In the genomic region with DNA sequence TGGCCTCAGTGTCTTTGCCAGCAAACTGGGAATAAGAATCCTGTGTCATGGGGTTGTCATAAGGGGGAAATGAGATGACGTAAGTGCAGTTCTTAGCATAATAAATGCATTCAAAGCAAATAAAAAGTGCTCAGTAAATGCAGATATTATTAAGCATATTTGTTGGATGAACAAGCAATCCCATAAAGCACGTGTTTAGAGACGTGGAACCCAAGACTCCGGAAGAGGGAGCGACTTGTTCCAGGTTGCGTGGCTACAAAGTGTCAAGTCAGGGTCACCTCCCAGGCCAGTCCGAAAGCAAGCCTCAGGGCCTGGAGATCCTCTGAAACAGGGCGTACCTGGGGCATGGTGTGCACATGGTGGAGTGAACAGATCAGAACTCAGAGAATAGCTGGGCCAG, we compare ENCODE assay signal across 13 cellular contexts. TPM values are rescaled to one million over a fixed set of nuclear protein-coding genes. Genes with fewer than 3 reads are reported as not detected.
DNase-seq lines count a peak whose midpoint lies in the region; ATAC-seq and TF ChIP-seq lines count a peak whose summit lies in the region.
"Had no signal": no experiment of that assay in that cellular context is flagged by ENCODE, and none has a peak within 500 bp of the region (broad histone marks: within the 10 kb centered on the region; RNA-seq: fewer than 3 reads in every experiment).

No MANE protein-coding gene starts in this region.

- H3K27ac ChIP-seq in SJCRH30 (peak overlapping the region; percentile 64; the same call in 1 of the 2 replicates), cingulate gyrus (ENCODE audit: low read depth, low read length) (peak overlapping the region; percentile 65), muscle layer of colon (ENCODE audit: low read depth, low read length) (peak overlapping the region; percentile 94), stomach smooth muscle (ENCODE audit: low read length) (peak overlapping the region; percentile 96), body of pancreas (no peak overlapping the region)

- H3K27me3 ChIP-seq in SJCRH30, result no peaks in the 10 kb centered on the region
- no peaks in the 10 kb centered on the region for H3K27me3 ChIP-seq in muscle layer of colon (ENCODE audit: control insufficient read depth in 1 of 2, insufficient read depth in 2 of 2, low read length in 2 of 2)
- H3K27me3 ChIP-seq in stomach smooth muscle (ENCODE audit: control insufficient read depth in 1 of 2, insufficient read depth in 2 of 2, low read length in 2 of 2), result peaks cover 0 to 2% of the 10 kb centered on the region in 2 donors
- no peaks in the 10 kb centered on the region for H3K27me3 ChIP-seq in body of pancreas

- peaks cover 67% of the 10 kb centered on the region for H3K4me1 ChIP-seq in SJCRH30
- peaks cover 52% of the 10 kb centered on the region for H3K4me1 ChIP-seq in muscle layer of colon (ENCODE audit: insufficient read depth, low read length)
- H3K4me1 ChIP-seq in stomach smooth muscle (ENCODE audit: control insufficient read depth, insufficient read depth, low read length), result peaks cover 49% of the 10 kb centered on the region
- H3K4me1 ChIP-seq in body of pancreas, result peaks cover 4% of the 10 kb centered on the region

- intact Hi-C loops in body of pancreas (cut with DNase I), result no loop called here

- no peaks in the 10 kb centered on the region for H3K36me3 ChIP-seq in SJCRH30
- H3K36me3 ChIP-seq in muscle layer of colon (ENCODE audit: insufficient read depth, low read length), result no peaks in the 10 kb centered on the region
- no peaks in the 10 kb centered on the region for H3K36me3 ChIP-seq in stomach smooth muscle (ENCODE audit: control insufficient read depth in 2 of 2, insufficient read depth in 2 of 2, low read length in 2 of 2)
- no peaks in the 10 kb centered on the region for H3K36me3 ChIP-seq in body of pancreas (replicated peaks in 1 of 2; ENCODE audit: insufficient read depth in 1 of 2, low read depth in 2 of 2)

- TF ChIP-seq CTCF in body of pancreas (IDR thresholded peaks at IDR 0.05), result no peak

- 71 to 74% methylated on average over 8 of the region's 8 CpGs for WGBS in body of pancreas, 2 donors

- TF ChIP-seq POLR2A in body of pancreas (IDR thresholded peaks at IDR 0.05), result no peak

- no peak overlapping the region for H3K9ac ChIP-seq in muscle layer of colon (ENCODE audit: low read length)
- no peak overlapping the region for H3K9ac ChIP-seq in stomach smooth muscle (ENCODE audit: low read length in 2 of 2)
- H3K9ac ChIP-seq: GM23248 had no signal

- DNase-seq in SJCRH30 (no peak), DMS53 treated with DMSO at 0.1 percent for 48 hours (lab: John Stamatoyannopoulos, UW; ENCODE audit: unreplicated experiment) (no peak), body of pancreas (no peak)
- no peak for DNase-seq in stimulated activated CD4-positive, alpha-beta T cell treated with anti-CD3 and anti-CD28 coated beads, Interleukin-2, amount 100 ng/mL, for 48 hours
- no peak for DNase-seq in activated CD4-positive, CD25-positive, alpha-beta regulatory T cell treated with anti-CD3 and anti-CD28 coated beads, Interleukin-2, amount 50 U/mL, for 72 hours
- DNase-seq: AML-193, NCI-H187 treated with DMSO at 0.1 percent for 48 hours, OCI-M1, RPMI8226 had no signal

- H3K4me3 ChIP-seq in SJCRH30 (no peak overlapping the region), muscle layer of colon (ENCODE audit: low read depth in 1 of 2, low read length in 2 of 2) (no peak overlapping the region), stomach smooth muscle (ENCODE audit: low read length in 2 of 2) (no peak overlapping the region), body of pancreas (no peak overlapping the region)

- no peaks in the 10 kb centered on the region for H3K9me3 ChIP-seq in SJCRH30 (replicated peaks)
- no peaks in the 10 kb centered on the region for H3K9me3 ChIP-seq in muscle layer of colon (ENCODE audit: low read length)
- no peaks in the 10 kb centered on the region for H3K9me3 ChIP-seq in stomach smooth muscle (ENCODE audit: control insufficient read depth in 2 of 2, low read length in 2 of 2)
- no peaks in the 10 kb centered on the region for H3K9me3 ChIP-seq in body of pancreas

- ATAC-seq in body of pancreas, result no peak

RNA-seq across cellular contexts. Expression of gene LAPTM5, which starts 58.0 kb away (rescaled TPM):
- 31.5 and 34.9 TPM in 2 replicates for total RNA-seq in SJCRH30 (2014; rRNA removed; shearing (Covaris generic))
- 10 to 100 TPM in 1 of 2 donors, 1 to 10 TPM in 1; 6.3 to 25.2 TPM for total RNA-seq in body of pancreas
- total RNA-seq: GM23248 had no signal

Comparison
In these comparisons a context has a peak if more than half of its experiments do, and no peak if none do; other contexts are left out.
1. H3K27ac ChIP-seq: peak in SJCRH30 (single experiment), cingulate gyrus (single experiment), muscle layer of colon (single experiment) and stomach smooth muscle (single experiment); none in body of pancreas (0 of 4).